1 cellular context compared by ENCODE assay signal in the genomic region with DNA sequence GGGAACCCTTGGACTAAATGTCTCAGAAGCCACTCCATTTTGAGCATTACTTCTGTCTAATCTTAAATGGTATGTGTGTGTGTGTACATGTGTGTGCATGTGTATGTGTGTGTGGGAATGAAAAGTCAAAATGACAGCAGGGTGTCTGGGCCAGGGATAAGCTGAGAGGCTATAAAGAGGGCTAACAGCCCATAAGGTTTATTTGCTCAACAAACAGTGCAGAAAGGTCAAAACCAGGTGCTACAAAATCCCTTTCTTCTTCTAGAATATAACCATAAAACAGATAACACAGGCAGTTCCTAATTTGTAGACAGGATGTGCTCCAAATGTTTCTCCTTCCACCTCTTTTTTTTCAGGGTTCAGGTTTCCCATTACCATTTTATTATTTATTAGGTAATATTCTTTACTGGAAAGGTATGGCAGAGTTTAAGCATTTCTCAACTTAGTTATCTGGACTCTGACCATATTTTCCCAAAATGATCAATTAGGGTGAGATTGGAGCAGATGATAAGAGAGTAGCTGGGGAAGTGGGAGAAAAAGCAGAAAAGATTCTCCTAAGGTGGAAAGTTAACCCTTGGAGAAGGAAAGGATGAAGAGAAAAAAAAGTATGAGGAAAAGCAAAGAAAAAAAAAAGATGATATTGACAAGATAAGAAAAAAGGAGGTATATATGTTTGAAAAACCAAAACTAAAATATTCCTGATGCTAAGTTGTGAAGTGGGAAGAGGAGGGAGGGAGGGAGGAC.
A peak's percentile ranks its signal among the peaks of the same experiment; 100 is the strongest.
TF ChIP-seq lines count a peak whose summit lies in the region.

No MANE protein-coding gene starts in this region.

TF ChIP-seq in HepG2, 621 proteins besides CTCF, POLR2A, EP300 and RAD21:
- 0 out of 2 replicates have a peak, but pooled peaks have one; percentile 12 for TF ChIP-seq ZNF609 (CRISPR knock-in tag; IDR thresholded peaks at IDR 0.05; ENCODE audit: borderline replicate concordance)
- TF ChIP-seq NFE2 (CRISPR knock-in tag; IDR thresholded peaks at IDR 0.05), result no peak
- TF ChIP-seq ZSCAN12 (CRISPR knock-in tag; IDR thresholded peaks at IDR 0.05), result no peak
- TF ChIP-seq, protein P1, sequence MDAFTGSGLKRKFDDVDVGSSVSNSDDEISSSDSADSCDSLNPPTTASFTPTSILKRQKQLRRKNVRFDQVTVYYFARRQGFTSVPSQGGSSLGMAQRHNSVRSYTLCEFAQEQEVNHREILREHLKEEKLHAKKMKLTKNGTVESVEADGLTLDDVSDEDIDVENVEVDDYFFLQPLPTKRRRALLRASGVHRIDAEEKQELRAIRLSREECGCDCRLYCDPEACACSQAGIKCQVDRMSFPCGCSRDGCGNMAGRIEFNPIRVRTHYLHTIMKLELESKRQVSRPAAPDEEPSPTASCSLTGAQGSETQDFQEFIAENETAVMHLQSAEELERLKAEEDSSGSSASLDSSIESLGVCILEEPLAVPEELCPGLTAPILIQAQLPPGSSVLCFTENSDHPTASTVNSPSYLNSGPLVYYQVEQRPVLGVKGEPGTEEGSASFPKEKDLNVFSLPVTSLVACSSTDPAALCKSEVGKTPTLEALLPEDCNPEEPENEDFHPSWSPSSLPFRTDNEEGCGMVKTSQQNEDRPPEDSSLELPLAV (CRISPR knock-in tag; conservative IDR thresholded peaks at IDR 0.05; ENCODE audit: low read depth), result no peak
- peak; percentile 31; the same call in 1 of the 2 replicates for TF ChIP-seq GATAD2A (CRISPR knock-in tag; IDR thresholded peaks at IDR 0.05)
- 0 out of 2 replicates have a peak, but pooled peaks have one; percentile 42 for TF ChIP-seq HDAC1 (CRISPR knock-in tag; IDR thresholded peaks at IDR 0.05)
- no peak for TF ChIP-seq FOXA1 (IDR thresholded peaks at IDR 0.05)
- TF ChIP-seq FOXA1 (CRISPR knock-in tag; IDR thresholded peaks at IDR 0.05), result 0 out of 2 replicates have a peak, but pooled peaks have one; percentile 11
- TF ChIP-seq, protein P2, sequence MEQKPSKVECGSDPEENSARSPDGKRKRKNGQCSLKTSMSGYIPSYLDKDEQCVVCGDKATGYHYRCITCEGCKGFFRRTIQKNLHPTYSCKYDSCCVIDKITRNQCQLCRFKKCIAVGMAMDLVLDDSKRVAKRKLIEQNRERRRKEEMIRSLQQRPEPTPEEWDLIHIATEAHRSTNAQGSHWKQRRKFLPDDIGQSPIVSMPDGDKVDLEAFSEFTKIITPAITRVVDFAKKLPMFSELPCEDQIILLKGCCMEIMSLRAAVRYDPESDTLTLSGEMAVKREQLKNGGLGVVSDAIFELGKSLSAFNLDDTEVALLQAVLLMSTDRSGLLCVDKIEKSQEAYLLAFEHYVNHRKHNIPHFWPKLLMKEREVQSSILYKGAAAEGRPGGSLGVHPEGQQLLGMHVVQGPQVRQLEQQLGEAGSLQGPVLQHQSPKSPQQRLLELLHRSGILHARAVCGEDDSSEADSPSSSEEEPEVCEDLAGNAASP (CRISPR knock-in tag; IDR thresholded peaks at IDR 0.05; ENCODE audit: borderline replicate concordance), result no peak
- peak; percentile 45; the same call in 1 of the 2 replicates for TF ChIP-seq NR2F2 (IDR thresholded peaks at IDR 0.05; ENCODE audit: borderline replicate concordance, low read depth)
- peak; percentile 42; the same call in 1 of the 2 replicates for TF ChIP-seq FOXJ3 (CRISPR knock-in tag; IDR thresholded peaks at IDR 0.05; ENCODE audit: borderline replicate concordance)
- TF ChIP-seq SOX13 (IDR thresholded peaks at IDR 0.05), result no peak
- TF ChIP-seq SOX13 (CRISPR knock-in tag; conservative IDR thresholded peaks at IDR 0.05 in 1 of 2, IDR thresholded peaks at IDR 0.05 in 1 of 2), result peak in 1 of 2 experiments; percentile 18; a peak in 1 of 4 replicates
- TF ChIP-seq SAP130 (CRISPR knock-in tag; IDR thresholded peaks at IDR 0.05; ENCODE audit: low read depth), result 0 out of 2 replicates have a peak, but pooled peaks have one; percentile 13
- no peak for TF ChIP-seq ARHGAP35 (CRISPR knock-in tag; IDR thresholded peaks at IDR 0.05; ENCODE audit: borderline replicate concordance)
- TF ChIP-seq NR2F6 (IDR thresholded peaks at IDR 0.05), result peak; percentile 50
- 0 out of 2 replicates have a peak, but pooled peaks have one; percentile 33 for TF ChIP-seq NR2F6 (CRISPR knock-in tag; IDR thresholded peaks at IDR 0.05)
- TF ChIP-seq RARA (CRISPR knock-in tag; IDR thresholded peaks at IDR 0.05), result peak; percentile 38; the same call in 1 of the 2 replicates
- no peak for TF ChIP-seq U2AF1 (optimal IDR thresholded peaks at IDR 0.05; ENCODE audit: low read depth, low read length)
- TF ChIP-seq HNF4A (CRISPR knock-in tag; IDR thresholded peaks at IDR 0.05), result peak; percentile 7; the same call in 1 of the 2 replicates
- TF ChIP-seq SOX6 (IDR thresholded peaks at IDR 0.05), result no peak
- peak; percentile 18; the same call in 1 of the 2 replicates for TF ChIP-seq SOX6 (CRISPR knock-in tag; IDR thresholded peaks at IDR 0.05)
- TF ChIP-seq ISL2 (CRISPR knock-in tag; IDR thresholded peaks at IDR 0.05), result peak; percentile 40; the same call in 1 of the 2 replicates
- TF ChIP-seq FOXA3 (CRISPR knock-in tag; IDR thresholded peaks at IDR 0.05), result peak; percentile 18; the same call in 1 of the 2 replicates
- TF ChIP-seq PBX3 (CRISPR knock-in tag; IDR thresholded peaks at IDR 0.05; ENCODE audit: borderline replicate concordance), result no peak
